ENCODE assay signal across 7 cellular contexts in the genomic region with DNA sequence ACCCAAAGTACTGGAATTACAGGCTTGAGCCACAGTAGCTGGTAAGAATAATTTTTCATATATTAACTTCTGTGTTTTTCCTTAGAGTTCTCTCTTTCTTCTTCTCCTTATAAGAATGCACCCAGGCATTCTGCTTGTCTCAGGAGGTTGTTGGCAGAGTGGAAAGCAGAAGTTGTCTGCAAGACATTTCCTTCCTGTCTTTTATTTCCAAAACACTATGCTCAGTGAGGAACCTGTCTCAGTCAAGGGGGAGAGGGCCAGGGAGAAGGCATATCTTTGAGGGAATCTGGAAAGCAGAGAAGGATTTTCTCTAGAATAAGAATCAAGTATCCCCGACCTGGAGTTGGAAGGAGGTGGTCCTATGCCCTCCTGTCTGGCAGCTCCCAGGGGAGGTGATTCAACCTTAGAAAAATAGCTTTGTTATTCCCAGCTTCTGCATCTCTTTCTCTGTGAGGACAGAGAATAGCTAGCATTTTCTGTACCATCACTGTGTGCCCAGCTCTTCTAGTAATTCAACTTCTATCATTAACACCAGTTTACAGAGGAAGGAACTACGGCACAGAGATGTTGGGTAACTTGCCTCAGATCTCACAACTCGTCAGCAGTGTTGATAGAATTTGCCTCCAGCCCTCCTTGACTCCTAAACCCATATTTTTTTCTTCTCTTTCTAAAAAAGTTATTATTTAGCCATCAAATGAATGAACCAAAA. TPM values are rescaled to one million over a fixed set of nuclear protein-coding genes. Genes with fewer than 3 reads are reported as not detected.
A peak's percentile ranks its signal among the peaks of the same experiment; 100 is the strongest.
DNase-seq lines count a peak whose midpoint lies in the region; ATAC-seq and TF ChIP-seq lines count a peak whose summit lies in the region.

No MANE protein-coding gene starts in this region.

- no peak overlapping the region for H2AFZ ChIP-seq in osteoblast (ENCODE audit: low read length)

- ATAC-seq in HG03442 (IDR thresholded peaks at IDR 0.05; ENCODE audit: unreplicated experiment) (no peak), HG02884 (IDR thresholded peaks at IDR 0.05; ENCODE audit: unreplicated experiment) (no peak)

- no peaks in the 10 kb centered on the region for H3K9me3 ChIP-seq in osteoblast (ENCODE audit: low read depth, low read length)

- H3K79me2 ChIP-seq in osteoblast (ENCODE audit: insufficient read depth, low read length): peaks cover 9% of the 10 kb centered on the region

- peak overlapping the region; percentile 0 for H3K4me3 ChIP-seq in NB4 (ENCODE audit: low read depth, low read length)
- no peak overlapping the region for H3K4me3 ChIP-seq in choroid plexus epithelial cell (ENCODE audit: low read depth, low read length)
- H3K4me3 ChIP-seq in osteoblast (ENCODE audit: insufficient read depth, low read length): no peak overlapping the region

- no peaks in the 10 kb centered on the region for H3K27me3 ChIP-seq in osteoblast (ENCODE audit: insufficient read depth, low read length)

- peaks cover under 1% of the 10 kb centered on the region for H4K20me1 ChIP-seq in osteoblast (ENCODE audit: insufficient read depth, low read length)

- H3K4me2 ChIP-seq in osteoblast (ENCODE audit: insufficient read depth, low read length): no peak overlapping the region

- H3K36me3 ChIP-seq in osteoblast (ENCODE audit: insufficient read depth, low read length): no peaks in the 10 kb centered on the region

- TF ChIP-seq CTCF in NB4 (IDR thresholded peaks at IDR 0.05; ENCODE audit: low read depth, low read length): no peak
- no peak for TF ChIP-seq CTCF in choroid plexus epithelial cell (conservative IDR thresholded peaks at IDR 0.05; ENCODE audit: low read depth, low read length)
- TF ChIP-seq CTCF in osteoblast (IDR thresholded peaks at IDR 0.05; ENCODE audit: extremely low read depth, low read depth, low read length): no peak

- peaks cover 17% of the 10 kb centered on the region for H3K4me1 ChIP-seq in osteoblast (ENCODE audit: insufficient read depth, low read length)

- no peak for TF ChIP-seq POLR2A in NB4 (IDR thresholded peaks at IDR 0.05; ENCODE audit: extremely low read depth, insufficient read length)

- no peak overlapping the region for H3K27ac ChIP-seq in osteoblast (ENCODE audit: low read depth, low read length)

- DNase-seq in GDM1 (lab: John Stamatoyannopoulos, UW) (peak; percentile 74), NB4 (ENCODE audit: low read depth) (peak; percentile 82), choroid plexus epithelial cell (ENCODE audit: low read depth) (peak; percentile 21), osteoblast (ENCODE audit: insufficient read length, low spot score, missing footprints) (peak; percentile 85), foreskin melanocyte (no peak)

RNA-seq across cellular contexts. Expression of a gene that starts 3.8 kb away (rescaled TPM):
- total RNA-seq in osteoblast: 47.7 and 48.1 TPM in 2 replicates
